8 cellular contexts compared by ENCODE assay signal in the genomic region with DNA sequence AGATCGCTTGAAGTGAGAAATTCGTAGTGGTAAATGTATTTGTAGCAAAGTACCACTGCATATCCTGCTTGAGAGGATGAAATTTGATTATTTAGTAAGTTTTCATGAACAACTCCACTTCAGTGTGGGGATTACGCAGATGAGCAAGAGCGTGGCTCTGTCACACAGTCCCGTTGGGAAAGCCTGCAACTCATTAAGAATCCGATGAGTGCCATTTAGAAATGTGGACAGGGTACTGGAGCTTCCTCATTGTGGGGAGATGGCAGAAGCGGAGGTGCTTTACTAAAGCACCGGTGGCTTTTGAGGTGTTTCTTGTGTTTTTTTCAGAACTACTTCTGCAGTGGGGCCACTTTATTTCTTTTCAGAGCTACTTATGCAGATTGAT. TPM values are rescaled to one million over a fixed set of nuclear protein-coding genes. Genes with fewer than 3 reads are reported as not detected.
DNase-seq lines count a peak whose midpoint lies in the region; ATAC-seq and TF ChIP-seq lines count a peak whose summit lies in the region.

No MANE protein-coding gene starts in this region.

- no peaks in the 10 kb centered on the region for H3K9me3 ChIP-seq in esophagus muscularis mucosa

- intact Hi-C loops in esophagus muscularis mucosa (cut with DNase I): no loop called here

- no peak for TF ChIP-seq EP300 in esophagus muscularis mucosa (IDR thresholded peaks at IDR 0.05)

- peaks cover 41% of the 10 kb centered on the region for H3K27me3 Mint-ChIP-seq in stimulated activated naive CD8-positive, alpha-beta T cell treated with anti-CD3 and anti-CD28 coated beads, Interleukin-15, Interleukin-2, amounts not matched to agents 100 ng/mL and 50 ng/mL, for 24 hours

- H3K36me3 Mint-ChIP-seq in stimulated activated naive CD8-positive, alpha-beta T cell treated with anti-CD3 and anti-CD28 coated beads, Interleukin-15, Interleukin-2, amounts not matched to agents 100 ng/mL and 50 ng/mL, for 24 hours (ENCODE audit: low read depth): no peaks in the 10 kb centered on the region

- peaks cover 43% of the 10 kb centered on the region for H3K4me1 Mint-ChIP-seq in stimulated activated naive CD8-positive, alpha-beta T cell treated with anti-CD3 and anti-CD28 coated beads, Interleukin-15, Interleukin-2, amounts not matched to agents 100 ng/mL and 50 ng/mL, for 24 hours (ENCODE audit: low read depth)

- H3K27ac ChIP-seq in esophagus muscularis mucosa (replicated peaks in 1 of 4): peak overlapping the region; percentile 85 to 91 (median 89)

- peak; percentile 28 for ATAC-seq in GM21717 (IDR thresholded peaks at IDR 0.05; ENCODE audit: unreplicated experiment)

- H3K9me3 Mint-ChIP-seq in stimulated activated naive CD8-positive, alpha-beta T cell treated with anti-CD3 and anti-CD28 coated beads, Interleukin-15, Interleukin-2, amounts not matched to agents 100 ng/mL and 50 ng/mL, for 24 hours: no peaks in the 10 kb centered on the region

- H3K27me3 ChIP-seq in esophagus muscularis mucosa (no peaks in the 10 kb centered on the region), H7 (ENCODE audit: control insufficient read depth, insufficient read depth, low read length) (peaks cover 5% of the 10 kb centered on the region; the same call in 1 of the 2 replicates)

- WGBS in esophagus muscularis mucosa: 42% methylated on average over 8 of the region's 8 CpGs

- H3K4me3 ChIP-seq in GM12875 (ENCODE audit: low read depth, low read length): peak overlapping the region; percentile 85
- peak overlapping the region; percentile 72 to 86 (median 82) for H3K4me3 ChIP-seq in esophagus muscularis mucosa
- no peak overlapping the region; the same call in 1 of the 2 replicates for H3K4me3 ChIP-seq in H7 (ENCODE audit: insufficient read depth, low read depth, low read length)

- H3K27ac Mint-ChIP-seq in stimulated activated naive CD8-positive, alpha-beta T cell treated with anti-CD3 and anti-CD28 coated beads, Interleukin-15, Interleukin-2, amounts not matched to agents 100 ng/mL and 50 ng/mL, for 24 hours: peak overlapping the region; percentile 57

- H3K4me1 ChIP-seq in esophagus muscularis mucosa: peaks cover 34 to 73% (median 67%) of the 10 kb centered on the region in 4 donors

- TF ChIP-seq CTCF in GM12875 (IDR thresholded peaks at IDR 0.05; ENCODE audit: borderline replicate concordance, insufficient read depth, low read depth, low read length) (no peak), esophagus muscularis mucosa (IDR thresholded peaks at IDR 0.05) (no peak)

- TF ChIP-seq POLR2A in esophagus muscularis mucosa (IDR thresholded peaks at IDR 0.05; ENCODE audit: low read depth): no peak

- DNase-seq in MV-4-11 (lab: John Stamatoyannopoulos, UW) (peak; percentile 20), esophagus muscularis mucosa (ENCODE audit: extremely low spot score) (no peak), NCI-H748 (lab: John Stamatoyannopoulos, UW; ENCODE audit: unreplicated experiment) (no peak), H7 (no peak), NCI-H1694 (lab: John Stamatoyannopoulos, UW) (no peak)

- no peaks in the 10 kb centered on the region for H3K36me3 ChIP-seq in esophagus muscularis mucosa
- no peaks in the 10 kb centered on the region for H3K36me3 ChIP-seq in H7 (replicated peaks; ENCODE audit: control insufficient read depth, insufficient read depth, low read length)

- H3K4me3 Mint-ChIP-seq in stimulated activated naive CD8-positive, alpha-beta T cell treated with anti-CD3 and anti-CD28 coated beads, Interleukin-15, Interleukin-2, amounts not matched to agents 100 ng/mL and 50 ng/mL, for 24 hours: peak overlapping the region; percentile 83

RNA-seq across cellular contexts. Expression of a gene that starts 1.4 kb away (rescaled TPM):
- total RNA-seq in esophagus muscularis mucosa: 100 to 1,000 TPM; 101 to 172 (median 125) TPM
- 107 and 128 TPM in 2 replicates for total RNA-seq in H7 (2014; rRNA removed; shearing (Covaris generic))
